ENCODE assay signal across 22 cellular contexts in genomic region chrX:11462648-11463047, GRCh38.
"Had no signal": no experiment of that assay in that cellular context is flagged by ENCODE, and none has a peak within 500 bp of the region (broad histone marks: within the 10 kb centered on the region; RNA-seq: fewer than 3 reads in every experiment).

No MANE protein-coding gene starts in this region.

- H3K27ac Mint-ChIP-seq: activated naive CD4-positive, alpha-beta T cell treated with anti-CD3 and anti-CD28 coated beads, Interleukin-2, amount 10 ng/mL, durations not matched to agents 7 days and 5 days; mesothelial cell of epicardium; natural killer cell treated with Interleukin-12 subunit alpha and Interleukin-12 subunit beta and Interleukin-15 and Interleukin-18, amount 100 ng/mL, for 72 hours; stimulated activated naive B cell treated with anti-CD40 and anti-IgM and Interleukin-4, amounts not matched to agents 10 μg/mL and 1 μg/mL and 100 μg/mL, for 72 hours had no signal

- H3K4me1 Mint-ChIP-seq: activated naive CD4-positive, alpha-beta T cell treated with anti-CD3 and anti-CD28 coated beads, Interleukin-2, amount 10 ng/mL, durations not matched to agents 7 days and 5 days; mesothelial cell of epicardium; stimulated activated naive B cell treated with anti-CD40 and anti-IgM and Interleukin-4, amounts not matched to agents 10 μg/mL and 1 μg/mL and 100 μg/mL, for 72 hours had no signal

- ATAC-seq: esophagus mucosa; gastroesophageal sphincter; left lung; natural killer cell treated with Interleukin-12 subunit alpha and Interleukin-12 subunit beta and Interleukin-15 and Interleukin-18, amount 100 ng/mL, for 72 hours; stimulated activated naive B cell treated with anti-CD40 and anti-IgM and Interleukin-4, amounts not matched to agents 10 μg/mL and 1 μg/mL and 100 μg/mL, for 72 hours had no signal

- H3K27me3 Mint-ChIP-seq: activated naive CD4-positive, alpha-beta T cell treated with anti-CD3 and anti-CD28 coated beads, Interleukin-2, amount 10 ng/mL, durations not matched to agents 7 days and 5 days had no signal

- H3K36me3 ChIP-seq: ascending aorta, gastroesophageal sphincter, heart left ventricle, left lung, tibial nerve, uterus had no signal

- H3K4me1 ChIP-seq: heart left ventricle, left lung, tibial nerve, uterus had no signal

- H3K27ac ChIP-seq: left lung had no signal

- FAIRE-seq: bronchial epithelial cell, endometrium had no signal

- H3K9me3 ChIP-seq: ascending aorta, gastroesophageal sphincter, heart left ventricle, left lung, tibial nerve, uterus had no signal

- H3K27me3 ChIP-seq: ascending aorta, gastroesophageal sphincter, left lung, tibial nerve, uterus had no signal

- H3K4me3 Mint-ChIP-seq: activated naive CD4-positive, alpha-beta T cell treated with anti-CD3 and anti-CD28 coated beads, Interleukin-2, amount 10 ng/mL, durations not matched to agents 7 days and 5 days; mesothelial cell of epicardium; natural killer cell treated with Interleukin-12 subunit alpha and Interleukin-12 subunit beta and Interleukin-15 and Interleukin-18, amount 100 ng/mL, for 72 hours; stimulated activated naive B cell treated with anti-CD40 and anti-IgM and Interleukin-4, amounts not matched to agents 10 μg/mL and 1 μg/mL and 100 μg/mL, for 72 hours had no signal

- DNase-seq: activated CD4-positive, alpha-beta T cell treated with anti-CD3 and anti-CD28 coated beads, Interleukin-2, amount 50 U/mL, for 1 hour; activated CD4-positive, CD25-positive, alpha-beta regulatory T cell treated with anti-CD3 and anti-CD28 coated beads, Interleukin-2, amount 50 U/mL, for 72 hours; activated CD8-positive, alpha-beta memory T cell treated with anti-CD3 and anti-CD28 coated beads, Interleukin-2, amount 50 U/mL, for 48 hours; activated effector memory CD4-positive, alpha-beta T cell treated with Interleukin-2 at 50 U/mL for 16 hours; activated naive CD4-positive, alpha-beta T cell treated with anti-CD3 and anti-CD28 coated beads, Interleukin-2, amount 10 ng/mL, durations not matched to agents 7 days and 5 days; activated T-cell treated with anti-CD3 and anti-CD28 coated beads, Interleukin-2, amount 50 U/mL, for 48 hours; cerebellar nuclear complex; cortex of kidney; heart left ventricle; left lung; nucleus accumbens; retina; stimulated activated naive B cell treated with anti-CD40 and anti-IgM and Interleukin-4, amounts not matched to agents 10 μg/mL and 1 μg/mL and 100 μg/mL, for 72 hours; uterus had no signal

- H3K9me3 Mint-ChIP-seq: activated naive CD4-positive, alpha-beta T cell treated with anti-CD3 and anti-CD28 coated beads, Interleukin-2, amount 10 ng/mL, durations not matched to agents 7 days and 5 days; stimulated activated naive B cell treated with anti-CD40 and anti-IgM and Interleukin-4, amounts not matched to agents 10 μg/mL and 1 μg/mL and 100 μg/mL, for 72 hours had no signal

- H3K4me3 ChIP-seq: ascending aorta, gastroesophageal sphincter, heart left ventricle, left lung, tibial nerve, uterus had no signal

- H3K36me3 Mint-ChIP-seq: activated naive CD4-positive, alpha-beta T cell treated with anti-CD3 and anti-CD28 coated beads, Interleukin-2, amount 10 ng/mL, durations not matched to agents 7 days and 5 days; mesothelial cell of epicardium; natural killer cell treated with Interleukin-12 subunit alpha and Interleukin-12 subunit beta and Interleukin-15 and Interleukin-18, amount 100 ng/mL, for 72 hours; stimulated activated naive B cell treated with anti-CD40 and anti-IgM and Interleukin-4, amounts not matched to agents 10 μg/mL and 1 μg/mL and 100 μg/mL, for 72 hours had no signal
